8 cellular contexts compared by ENCODE assay signal in the genomic region with DNA sequence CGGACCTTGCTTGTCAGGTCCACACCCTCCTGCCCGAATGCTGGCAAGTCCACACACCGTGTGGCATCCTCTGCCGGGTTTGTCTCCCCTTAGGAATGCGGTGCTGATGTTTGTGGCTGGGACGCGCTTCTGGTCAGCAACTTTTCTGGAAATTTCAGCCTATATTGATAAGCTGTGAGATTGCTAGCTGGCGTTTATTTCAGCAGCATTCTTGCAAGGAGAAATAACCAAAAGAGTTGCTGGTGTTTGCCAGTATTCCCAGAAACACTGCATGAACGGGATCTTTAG. TPM values are rescaled to one million over a fixed set of nuclear protein-coding genes. Genes with fewer than 3 reads are reported as not detected.
DNase-seq lines count a peak whose midpoint lies in the region; ATAC-seq and TF ChIP-seq lines count a peak whose summit lies in the region.

No MANE protein-coding gene starts in this region.

- no peaks in the 10 kb centered on the region for H4K20me1 ChIP-seq in MM.1S (ENCODE audit: insufficient read depth, low read length)

- intact Hi-C loops in right lobe of liver (cut with DNase I), result no loop called here

- H3K4me2 ChIP-seq in MM.1S (ENCODE audit: low read depth, low read length), result peak overlapping the region; percentile 78

- TF ChIP-seq POLR2A in right lobe of liver (IDR thresholded peaks at IDR 0.05) (no peak), tibial nerve (IDR thresholded peaks at IDR 0.05) (no peak)

- peak overlapping the region; percentile 66; the same call in 1 of the 2 replicates for H3K9ac ChIP-seq in MM.1S (ENCODE audit: low read length)

- no peak for TF ChIP-seq EP300 in tibial nerve (IDR thresholded peaks at IDR 0.05)

- no peaks in the 10 kb centered on the region for H3K9me3 ChIP-seq in MM.1S (replicated peaks; ENCODE audit: insufficient read depth, low read length)
- H3K9me3 ChIP-seq in right lobe of liver, result no peaks in the 10 kb centered on the region
- H3K9me3 ChIP-seq in tibial nerve, result no peaks in the 10 kb centered on the region

- TF ChIP-seq CTCF in GM12865 (IDR thresholded peaks at IDR 0.05; ENCODE audit: insufficient read depth, low read depth, low read length, missing control alignments), result no peak
- no peak for TF ChIP-seq CTCF in MM.1S (IDR thresholded peaks at IDR 0.05; ENCODE audit: low read length)
- no peak for TF ChIP-seq CTCF in right lobe of liver (IDR thresholded peaks at IDR 0.05)
- no peak for TF ChIP-seq CTCF in tibial nerve (IDR thresholded peaks at IDR 0.05)

- H3K27ac ChIP-seq in MM.1S (ENCODE audit: low read length) (no peak overlapping the region; the same call in 1 of the 2 replicates), caudate nucleus (ENCODE audit: low read depth, low read length) (peak overlapping the region; percentile 88), right lobe of liver (peak overlapping the region; percentile 83 to 90 (median 88)), tibial nerve (peak overlapping the region; percentile 73 to 99 (median 94))

- H3K9me2 ChIP-seq in MM.1S (replicated peaks; ENCODE audit: insufficient read depth, low read length), result no peaks in the 10 kb centered on the region

- no peaks in the 10 kb centered on the region for H3K27me3 ChIP-seq in MM.1S (replicated peaks; ENCODE audit: insufficient read depth, low read length)
- H3K27me3 ChIP-seq in right lobe of liver, result no peaks in the 10 kb centered on the region
- H3K27me3 ChIP-seq in tibial nerve, result no peaks in the 10 kb centered on the region

- H2AFZ ChIP-seq in MM.1S (ENCODE audit: low read length), result peak overlapping the region; percentile 82

- peaks cover 50% of the 10 kb centered on the region for H3K79me2 ChIP-seq in MM.1S (ENCODE audit: low read length)

- DNase-seq in GM12865 (ENCODE audit: low read depth) (peak; percentile 46), MM.1S (peak; percentile 10), caudate nucleus (lab: John Stamatoyannopoulos, UW) (peak in 1 of 61 donors; percentile 16), right lobe of liver (peak in 2 of 3 donors; percentile 78 to 82), tibial nerve (ENCODE audit: low spot score in 2 of 2) (peak in 1 of 2 donors; percentile 24), hippocampal formation (lab: John Stamatoyannopoulos, UW) (no peak)

- no peaks in the 10 kb centered on the region for H3F3A ChIP-seq in MM.1S (ENCODE audit: insufficient read depth, low read length)

- WGBS in right lobe of liver (ENCODE audit: insufficient coverage, low coverage, low lambda C conversion rate, missing lambda C conversion rate), result 0% methylated on average over 4 of the region's 9 CpGs
- 0 to 1% methylated on average over 8 to 9 of the region's 9 CpGs for WGBS in tibial nerve, 2 donors

- H3K4me1 ChIP-seq in MM.1S (ENCODE audit: low read length), result no peaks in the 10 kb centered on the region
- H3K4me1 ChIP-seq in right lobe of liver, result peaks cover 0 to 36% (median 16%) of the 10 kb centered on the region in 4 donors
- peaks cover 0 to 55% (median 15%) of the 10 kb centered on the region in 4 donors for H3K4me1 ChIP-seq in tibial nerve

- ATAC-seq in right lobe of liver, result peak; percentile 71 to 84 (median 74)
- no peak for ATAC-seq in HG03025 (IDR thresholded peaks at IDR 0.05; ENCODE audit: low FRiP score, unreplicated experiment)
- ATAC-seq in HG03354 (IDR thresholded peaks at IDR 0.05; ENCODE audit: poor library complexity, severe bottlenecking, unreplicated experiment), result no peak

- peak overlapping the region; percentile 96 for H3K4me3 ChIP-seq in GM12865 (ENCODE audit: low read depth, low read length)
- H3K4me3 ChIP-seq in MM.1S (ENCODE audit: low read length), result peak overlapping the region; percentile 87
- H3K4me3 ChIP-seq in right lobe of liver, result peak overlapping the region; percentile 80 to 94 (median 91)
- H3K4me3 ChIP-seq in tibial nerve, result peak overlapping the region; percentile 68 to 100 (median 96)

- H3K36me3 ChIP-seq in MM.1S (replicated peaks; ENCODE audit: insufficient read depth, low read length) (no peaks in the 10 kb centered on the region), right lobe of liver (peaks cover 0 to 8% (median under 1%) of the 10 kb centered on the region in 4 donors), tibial nerve (peaks cover 0 to 16% (median 0%) of the 10 kb centered on the region in 3 donors)

RNA-seq across cellular contexts. Expression of a gene that starts 0.6 kb away (rescaled TPM):
- total RNA-seq in right lobe of liver (10 to 100 TPM; 21.9 to 35.0 (median 27.8) TPM), tibial nerve (10 to 100 TPM; 30.3 to 37.8 (median 32.8) TPM)

RNA-seq across cellular contexts. Expression of a gene that starts 0.7 kb away (rescaled TPM):
- 10 to 100 TPM; 16.7 to 37.2 (median 22.9) TPM for total RNA-seq in right lobe of liver
- 10 to 100 TPM; 30.3 to 64.3 (median 37.6) TPM for total RNA-seq in tibial nerve

RNA-seq across cellular contexts. Expression of a gene that starts 59.8 kb away (rescaled TPM):
- total RNA-seq in right lobe of liver (10 to 100 TPM in 5 of 6 experiments, 1 to 10 TPM in 1; 9.6 to 18.6 (median 13.9) TPM), tibial nerve (10 to 100 TPM in 1 of 4 donors, 1 to 10 TPM in 3; 4.8 to 21.6 (median 8.2) TPM)

Comparison
In these comparisons a context has a peak if more than half of its experiments do, and no peak if none do; other contexts are left out.
1. DNase-seq: peak in GM12865 (single experiment), MM.1S (single experiment) and right lobe of liver (2 of 3); none in hippocampal formation (0 of 2).
2. ATAC-seq: peak in right lobe of liver (4 of 4); none in HG03025 (single experiment) and HG03354 (single experiment).
3. Peak in every context shown above with its lines, with median percentiles within 50 percentile points of each other: H3K4me3 ChIP-seq.